ENCODE assay signal across 1 cellular context in genomic region chr3:187739561-187740445, GRCh38.
TF ChIP-seq lines count a peak whose summit lies in the region.

No MANE protein-coding gene starts in this region.

TF ChIP-seq in K562, 482 proteins besides CTCF, POLR2A, EP300 and RAD21 (continued from another document and continues in another):
- TF ChIP-seq CTCFL (IDR thresholded peaks at IDR 0.05; ENCODE audit: borderline replicate concordance, insufficient read depth, low read depth, low read length, poor library complexity, severe bottlenecking) (peak; percentile 90), BCOR (IDR thresholded peaks at IDR 0.05) (peak; percentile 43; the same call in 1 of the 2 replicates), TRIM25 (IDR thresholded peaks at IDR 0.05; ENCODE audit: borderline replicate concordance) (no peak), E2F6 (IDR thresholded peaks at IDR 0.05; ENCODE audit: borderline replicate concordance in 1 of 2, extremely low read depth in 1 of 2, insufficient read depth in 1 of 2, insufficient read length in 1 of 2, low read depth in 1 of 2, low read length in 1 of 2, poor library complexity in 1 of 2, severe bottlenecking in 1 of 2) (peak in 1 of 2 experiments; percentile 86), HMBOX1 (IDR thresholded peaks at IDR 0.05) (no peak), ASH1L (IDR thresholded peaks at IDR 0.05; ENCODE audit: borderline replicate concordance, low read depth, partially characterized antibody) (no peak), ZZZ3 (IDR thresholded peaks at IDR 0.05) (no peak), POU5F1 (IDR thresholded peaks at IDR 0.05; ENCODE audit: borderline replicate concordance, low read depth, low read length, partially characterized antibody) (no peak), ZNF518B (CRISPR knock-in tag; IDR thresholded peaks at IDR 0.05) (no peak), SNIP1 (IDR thresholded peaks at IDR 0.05; ENCODE audit: low read depth) (no peak), ZNF311 (CRISPR knock-in tag; IDR thresholded peaks at IDR 0.05) (no peak), SNAPC5 (CRISPR knock-in tag; IDR thresholded peaks at IDR 0.05) (no peak), TCF15 (CRISPR knock-in tag; IDR thresholded peaks at IDR 0.05) (no peak), RNF219 (CRISPR knock-in tag; IDR thresholded peaks at IDR 0.05) (no peak), ZNF431 (CRISPR knock-in tag; IDR thresholded peaks at IDR 0.05) (no peak), PURB (CRISPR knock-in tag; IDR thresholded peaks at IDR 0.05; ENCODE audit: low read depth) (no peak), PRDM10 (IDR thresholded peaks at IDR 0.05; ENCODE audit: partially characterized antibody) (peak; percentile 70), GATAD2A (IDR thresholded peaks at IDR 0.05) (0 out of 2 replicates have a peak, but pooled peaks have one; percentile 37), ZNF212 (CRISPR knock-in tag; IDR thresholded peaks at IDR 0.05) (no peak), CEBPG (CRISPR knock-in tag; IDR thresholded peaks at IDR 0.05) (no peak), CEBPG (tag; conservative IDR thresholded peaks at IDR 0.05 in 1 of 2, IDR thresholded peaks at IDR 0.05 in 1 of 2) (no peak), SLC30A9 (CRISPR knock-in tag; IDR thresholded peaks at IDR 0.05) (no peak), PML (IDR thresholded peaks at IDR 0.05; ENCODE audit: low read length) (no peak), MLLT1 (IDR thresholded peaks at IDR 0.05) (peak; percentile 39 to 68; a peak in 2 of 4 replicates), ARNT (IDR thresholded peaks at IDR 0.05) (no peak), NBN (IDR thresholded peaks at IDR 0.05; ENCODE audit: low read depth) (no peak; the same call in 1 of the 2 replicates), PYGO2 (tag; IDR thresholded peaks at IDR 0.05) (no peak), SMARCA5 (IDR thresholded peaks at IDR 0.05) (no peak), TFE3 (CRISPR knock-in tag; IDR thresholded peaks at IDR 0.05) (peak; percentile 33), MITF (IDR thresholded peaks at IDR 0.05) (peak; percentile 93), KDM2B (CRISPR knock-in tag; IDR thresholded peaks at IDR 0.05) (peak; percentile 82; the same call in 1 of the 2 replicates), ZNF232 (CRISPR knock-in tag; IDR thresholded peaks at IDR 0.05) (no peak), MNT (conservative IDR thresholded peaks at IDR 0.05) (peak in 1 of 2 experiments; percentile 47; a peak in 1 of 4 replicates)
